In genomic region chr12:2338381-2338780, GRCh38 we compare ENCODE assay signal across 25 cellular contexts.
DNase-seq lines count a peak whose midpoint lies in the region; ATAC-seq and TF ChIP-seq lines count a peak whose summit lies in the region.
"Had no signal": no experiment of that assay in that cellular context is flagged by ENCODE, and none has a peak within 500 bp of the region (broad histone marks: within the 10 kb centered on the region; RNA-seq: fewer than 3 reads in every experiment).

No MANE protein-coding gene starts in this region.

- peak overlapping the region; percentile 5 for H3K14ac ChIP-seq in trophoblast cell (ENCODE audit: low read length)

- no peak overlapping the region for H3K9ac ChIP-seq in trophoblast cell (ENCODE audit: low read length)
- H3K9ac ChIP-seq: BLaER1 treated with 17β-estradiol and CSF1 and Interleukin-3, amounts not matched to agents 10 nM and 100 nM; parathyroid adenoma had no signal

- peak overlapping the region; percentile 21 for H4K8ac ChIP-seq in trophoblast cell (ENCODE audit: low read depth, low read length)

- intact Hi-C loops in Right ventricle myocardium inferior (cut with DNase I) (loop anchor here (5.0 kb wide), 1 partner anchor 44 kb away; no protein-coding TSS in a partner anchor), esophagus squamous epithelium (cut with DNase I) (no loop called here)

- H3K4me3 ChIP-seq in right atrium auricular region (no peak overlapping the region), trophoblast cell (ENCODE audit: low read depth, low read length) (no peak overlapping the region), esophagus squamous epithelium (no peak overlapping the region)
- H3K4me3 ChIP-seq: BLaER1 treated with 17β-estradiol and CSF1 and Interleukin-3, amounts not matched to agents 10 nM and 100 nM; heart right ventricle had no signal

- no peak for TF ChIP-seq POLR2A in esophagus squamous epithelium (IDR thresholded peaks at IDR 0.05)

- peaks cover 37% of the 10 kb centered on the region for H3K79me1 ChIP-seq in trophoblast cell (ENCODE audit: low read length)

- no peak overlapping the region for H2BK5ac ChIP-seq in trophoblast cell (ENCODE audit: low read depth, low read length, poor library complexity)

- TF ChIP-seq CTCF in right atrium auricular region (IDR thresholded peaks at IDR 0.05) (no peak), esophagus squamous epithelium (IDR thresholded peaks at IDR 0.05) (no peak)

- H3K18ac ChIP-seq in trophoblast cell (ENCODE audit: low read length), result peak overlapping the region; percentile 69

- no peak overlapping the region for H3K23ac ChIP-seq in trophoblast cell (ENCODE audit: low read length)

- H3K79me2 ChIP-seq in trophoblast cell (ENCODE audit: control insufficient read depth, insufficient read depth, low read length, poor library complexity), result peaks cover 6% of the 10 kb centered on the region
- H3K79me2 ChIP-seq: parathyroid adenoma had no signal

- H2AFZ ChIP-seq in trophoblast cell (ENCODE audit: insufficient read depth, low read length, poor library complexity), result no peak overlapping the region
- H2AFZ ChIP-seq: parathyroid adenoma had no signal

- H3K36me3 ChIP-seq in right atrium auricular region, result no peaks in the 10 kb centered on the region
- H3K36me3 ChIP-seq in trophoblast cell (ENCODE audit: control insufficient read depth in 1 of 2, insufficient read depth in 2 of 2, low read length in 2 of 2), result no peaks in the 10 kb centered on the region
- H3K36me3 ChIP-seq in esophagus squamous epithelium, result no peaks in the 10 kb centered on the region
- H3K36me3 ChIP-seq: BLaER1 treated with 17β-estradiol and CSF1 and Interleukin-3, amounts not matched to agents 10 nM and 100 nM; heart right ventricle; WERI-Rb-1 had no signal

- peak overlapping the region; percentile 34 for H2AK5ac ChIP-seq in trophoblast cell (ENCODE audit: low read length)

- H3K27ac ChIP-seq in right atrium auricular region (peak overlapping the region; percentile 91 to 94), epithelial cell of prostate (peak overlapping the region; percentile 61), trophoblast cell (ENCODE audit: low read depth, low read length) (no peak overlapping the region), esophagus squamous epithelium (no peak overlapping the region)
- H3K27ac ChIP-seq: BLaER1 treated with 17β-estradiol and CSF1 and Interleukin-3, amounts not matched to agents 10 nM and 100 nM; HL-60; parathyroid adenoma; RWPE1; WERI-Rb-1 had no signal

- H3K4me2 ChIP-seq in trophoblast cell (ENCODE audit: low read length), result no peak overlapping the region

- H4K91ac ChIP-seq in trophoblast cell (ENCODE audit: low read depth, low read length), result peak overlapping the region; percentile 30

- H3K27me3 ChIP-seq in right atrium auricular region (no peaks in the 10 kb centered on the region), trophoblast cell (ENCODE audit: insufficient read depth, low read length) (no peaks in the 10 kb centered on the region), esophagus squamous epithelium (peaks cover 0 to 3% (median 0%) of the 10 kb centered on the region in 4 donors)
- H3K27me3 ChIP-seq: BLaER1 treated with 17β-estradiol and CSF1 and Interleukin-3, amounts not matched to agents 10 nM and 100 nM; heart right ventricle had no signal

- peak overlapping the region; percentile 10 for H2BK120ac ChIP-seq in trophoblast cell (ENCODE audit: insufficient read depth, low read length, poor library complexity)

- H3K9me3 ChIP-seq in right atrium auricular region, result no peaks in the 10 kb centered on the region
- peaks cover 3% of the 10 kb centered on the region for H3K9me3 ChIP-seq in trophoblast cell (ENCODE audit: insufficient read depth, low read depth, low read length)
- no peaks in the 10 kb centered on the region for H3K9me3 ChIP-seq in esophagus squamous epithelium
- H3K9me3 ChIP-seq: heart right ventricle had no signal

- ATAC-seq in Right ventricle myocardium inferior (no peak), HG02763 (IDR thresholded peaks at IDR 0.05; ENCODE audit: unreplicated experiment) (no peak)
- ATAC-seq: activated naive CD4-positive, alpha-beta T cell treated with anti-CD3 and anti-CD28 coated beads, Interleukin-2, amount 50 U/mL, for 72 hours; HepG2; sciatic nerve had no signal

- peak overlapping the region; percentile 76 for H2BK12ac ChIP-seq in trophoblast cell (ENCODE audit: low read length)

- H4K12ac ChIP-seq in trophoblast cell (ENCODE audit: low read depth, low read length), result no peak overlapping the region

- H3K4me1 ChIP-seq in right atrium auricular region (peaks cover 0 to 62% of the 10 kb centered on the region in 2 donors), trophoblast cell (ENCODE audit: control insufficient read depth in 1 of 2, insufficient read depth in 2 of 2, low read length in 2 of 2) (peaks cover 32 to 47% of the 10 kb centered on the region in 2 experiments), esophagus squamous epithelium (peaks cover 9 to 66% (median 26%) of the 10 kb centered on the region in 3 donors)
- H3K4me1 ChIP-seq: parathyroid adenoma had no signal

- no peak overlapping the region for H3K4ac ChIP-seq in trophoblast cell (ENCODE audit: low read depth, low read length)

- no CpG with 5 or more reads among the region's 5 CpGs for WGBS in trophoblast cell (ENCODE audit: extremely low coverage, insufficient coverage, insufficient read length)
- 97 to 100% methylated on average over 1 to 4 of the region's 5 CpGs for WGBS in esophagus squamous epithelium, 2 donors

- DNase-seq in right atrium auricular region (ENCODE audit: low spot score) (no peak), Right ventricle myocardium inferior (ENCODE audit: missing footprints) (no peak), epithelial cell of prostate (ENCODE audit: low read depth, low spot score) (no peak), trophoblast cell (no peak), esophagus squamous epithelium (lab: John Stamatoyannopoulos, UW) (no peak), HCEC 1CT (no peak), RKO (ENCODE audit: low spot score) (no peak)
- DNase-seq: activated CD4-positive, alpha-beta T cell treated with anti-CD3 and anti-CD28 coated beads, Interleukin-2, amount 10 ng/mL, durations not matched to agents 7 days and 5 days; aorta; caudate nucleus; heart right ventricle; left colon; NCI-H1092 treated with DMSO at 0.1 percent for 48 hours; NCI-H187 treated with DMSO at 0.1 percent for 48 hours; NCI-H526 treated with DMSO at 0.1 percent for 48 hours; stimulated activated CD8-positive, alpha-beta memory T cell treated with anti-CD3 and anti-CD28 coated beads, Interleukin-4, amount 100 ng/mL, for 48 hours; WERI-Rb-1 had no signal

Comparison
In these comparisons a context has a peak if more than half of its experiments do, and no peak if none do; other contexts are left out.
1. H3K27ac ChIP-seq: peak in right atrium auricular region (2 of 2) and epithelial cell of prostate (single experiment); none in trophoblast cell (single experiment) and esophagus squamous epithelium (0 of 4).